Comparison of ENCODE assay signal across 16 cellular contexts in genomic region chr13:95385808-95386207, GRCh38.
"Had no signal": no experiment of that assay in that cellular context is flagged by ENCODE, and none has a peak within 500 bp of the region (broad histone marks: within the 10 kb centered on the region; RNA-seq: fewer than 3 reads in every experiment).

No MANE protein-coding gene starts in this region.

- H3K27me3 ChIP-seq: right atrium auricular region had no signal

- H3K27ac Mint-ChIP-seq: activated CD4-positive, alpha-beta memory T cell treated with anti-CD3 and anti-CD28 coated beads, Interleukin-2, amount 10 ng/mL, durations not matched to agents 7 days and 5 days; activated T-cell treated with anti-CD3 and anti-CD28 coated beads, Interleukin-2, amount 50 U/mL, for 24 hours; progenitor cell of endocrine pancreas; type B pancreatic cell; WTC11 had no signal

- H3K4me3 Mint-ChIP-seq: activated CD4-positive, alpha-beta memory T cell treated with anti-CD3 and anti-CD28 coated beads, Interleukin-2, amount 10 ng/mL, durations not matched to agents 7 days and 5 days; activated naive CD4-positive, alpha-beta T cell treated with anti-CD3 and anti-CD28 coated beads, Interleukin-2, amount 50 U/mL, for 24 hours; activated T-cell treated with anti-CD3 and anti-CD28 coated beads, Interleukin-2, amount 50 U/mL, for 24 hours; nephron; type B pancreatic cell; WTC11 had no signal

- ATAC-seq: esophagus mucosa, left ventricle myocardium superior, WTC11 had no signal

- H3K4me1 Mint-ChIP-seq: activated CD4-positive, alpha-beta memory T cell treated with anti-CD3 and anti-CD28 coated beads, Interleukin-2, amount 10 ng/mL, durations not matched to agents 7 days and 5 days; WTC11 had no signal

- H3K4me3 ChIP-seq: right atrium auricular region, smooth muscle cell had no signal

- H3K9me3 Mint-ChIP-seq: activated CD4-positive, alpha-beta memory T cell treated with anti-CD3 and anti-CD28 coated beads, Interleukin-2, amount 10 ng/mL, durations not matched to agents 7 days and 5 days; activated naive CD4-positive, alpha-beta T cell treated with anti-CD3 and anti-CD28 coated beads, Interleukin-2, amount 50 U/mL, for 24 hours; activated T-cell treated with anti-CD3 and anti-CD28 coated beads, Interleukin-2, amount 50 U/mL, for 24 hours; nephron; type B pancreatic cell had no signal

- H3K9me3 ChIP-seq: right atrium auricular region had no signal

- H3K36me3 ChIP-seq: right atrium auricular region had no signal

- H3K36me3 Mint-ChIP-seq: activated naive CD4-positive, alpha-beta T cell treated with anti-CD3 and anti-CD28 coated beads, Interleukin-2, amount 50 U/mL, for 24 hours; type B pancreatic cell; WTC11 had no signal

- H3K27ac ChIP-seq: right atrium auricular region had no signal

- DNase-seq: activated CD4-positive, alpha-beta memory T cell treated with anti-CD3 and anti-CD28 coated beads, Interleukin-2, amount 10 ng/mL, durations not matched to agents 7 days and 5 days; activated CD4-positive, alpha-beta T cell treated with anti-CD3 and anti-CD28 coated beads for 4 hours; activated effector memory CD4-positive, alpha-beta T cell treated with Interleukin-2 at 50 U/mL for 16 hours; activated T-cell treated with anti-CD3 and anti-CD28 coated beads, Interleukin-2, amount 50 U/mL, for 24 hours; foreskin melanocyte; left ventricle myocardium superior; occipital lobe; stimulated activated naive CD8-positive, alpha-beta T cell treated with anti-CD3 and anti-CD28 coated beads, Interleukin-15, Interleukin-2, amounts not matched to agents 100 U/mL and 50 U/mL, for 24 hours had no signal
